In the genomic region with DNA sequence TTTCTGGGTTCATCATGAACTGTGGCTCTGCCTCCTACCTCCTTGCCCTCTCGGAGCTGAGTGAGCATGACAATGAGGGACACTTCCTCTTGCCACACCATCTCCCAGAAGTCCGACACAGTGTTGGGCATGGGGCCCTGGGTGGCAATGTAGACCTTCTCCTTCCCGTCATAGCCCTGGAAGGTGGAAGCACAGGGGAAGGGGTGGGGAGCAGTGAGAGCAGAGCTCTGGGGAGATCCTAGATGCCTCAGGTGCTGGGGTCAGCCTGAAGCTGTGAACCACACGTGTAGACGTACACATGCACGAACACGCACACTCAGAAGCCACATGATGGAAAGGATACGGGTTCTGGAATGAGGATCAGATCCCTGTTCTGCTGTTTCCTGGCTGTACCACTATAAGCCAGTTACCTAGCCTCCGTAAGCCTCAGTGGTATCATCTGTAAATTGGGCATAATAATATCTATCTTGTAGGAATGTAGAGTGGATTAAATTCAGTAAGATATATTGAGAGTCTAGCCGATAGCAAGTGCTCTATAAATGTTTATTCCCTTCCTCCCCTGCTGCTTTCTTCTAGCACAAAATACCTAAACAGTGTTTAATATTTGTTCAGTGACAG, we compare ENCODE assay signal across 1 cellular context.
TF ChIP-seq lines count a peak whose summit lies in the region.

No MANE protein-coding gene starts in this region.

TF ChIP-seq in H1, 55 proteins besides CTCF, POLR2A, EP300 and RAD21:
- TF ChIP-seq ASH2L (IDR thresholded peaks at IDR 0.05; ENCODE audit: low read length) (peak; percentile 38), RXRA (IDR thresholded peaks at IDR 0.05; ENCODE audit: insufficient read depth, low read depth, low read length) (no peak)
